ENCODE assay signal across 8 cellular contexts in the genomic region with DNA sequence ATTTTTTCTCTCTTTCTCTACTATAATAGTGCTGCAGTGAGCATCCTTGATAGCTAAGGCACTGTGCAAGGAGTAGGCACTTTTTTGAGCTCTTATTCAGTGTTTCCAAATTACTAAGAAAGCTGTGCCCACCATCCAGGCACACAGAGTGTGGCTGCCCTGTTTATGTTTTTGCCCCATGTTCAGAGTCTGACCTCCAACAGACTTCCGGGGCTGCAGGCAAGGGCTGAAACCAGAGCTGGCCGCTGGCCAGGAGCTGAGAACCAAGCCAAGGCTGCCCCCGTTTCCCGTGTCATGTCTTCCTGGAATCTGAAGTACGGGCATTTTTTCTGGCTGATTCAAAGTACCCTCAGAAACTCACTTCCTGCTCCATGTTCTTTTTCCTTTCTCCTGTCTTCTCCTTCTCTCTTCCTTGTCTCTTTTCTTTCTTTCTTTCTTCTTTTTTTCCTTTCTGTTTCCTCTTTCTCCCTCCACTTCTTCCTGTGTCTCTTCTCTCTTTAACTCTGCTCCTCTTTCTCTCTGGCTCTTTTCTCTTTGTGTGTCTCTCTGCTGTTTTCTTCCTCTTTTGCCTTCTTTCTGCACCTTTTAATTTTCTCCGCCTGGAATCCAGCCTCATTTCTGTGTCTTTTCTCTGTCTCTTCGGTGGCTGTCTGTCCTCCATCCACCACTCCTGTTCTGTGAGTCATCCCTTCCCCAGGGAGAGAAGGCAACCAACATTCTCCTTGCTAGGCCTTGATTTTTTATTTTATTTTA. TPM values are rescaled to one million over a fixed set of nuclear protein-coding genes. Genes with fewer than 3 reads are reported as not detected.
DNase-seq lines count a peak whose midpoint lies in the region; ATAC-seq, FAIRE-seq and TF ChIP-seq lines count a peak whose summit lies in the region.

No MANE protein-coding gene starts in this region.

- H3K4me3 Mint-ChIP-seq in CD14-positive monocyte, result peak overlapping the region; percentile 56 to 94

- H3K27ac ChIP-seq in SK-N-SH (ENCODE audit: low read depth in 2 of 2, low read length in 1 of 2), result peak overlapping the region; percentile 92 to 100
- H3K27ac ChIP-seq in dorsolateral prefrontal cortex, result peak overlapping the region in 45 of 59 donors; percentile 2 to 81 (median 56)
- H3K27ac ChIP-seq in testis, result peak overlapping the region in 1 of 2 donors; percentile 44

- TF ChIP-seq CTCF in CD14-positive monocyte (IDR thresholded peaks at IDR 0.05) (no peak), SK-N-SH (IDR thresholded peaks at IDR 0.05) (no peak), dorsolateral prefrontal cortex (IDR thresholded peaks at IDR 0.05 in 54 of 56, conservative IDR thresholded peaks at IDR 0.05 in 2 of 56; ENCODE audit: low read depth in 1 of 56, partially characterized antibody in 56 of 56) (no peak), testis (IDR thresholded peaks at IDR 0.05) (no peak)

- H3K9me3 Mint-ChIP-seq in CD14-positive monocyte, result no peaks in the 10 kb centered on the region

- no peaks in the 10 kb centered on the region for H3K9me2 ChIP-seq in SK-N-SH

- H3K36me3 ChIP-seq in SK-N-SH (replicated peaks in 1 of 2; ENCODE audit: control insufficient read depth in 1 of 2, insufficient read depth in 2 of 2, low read length in 1 of 2), result no peaks in the 10 kb centered on the region
- no peaks in the 10 kb centered on the region for H3K36me3 ChIP-seq in testis (ENCODE audit: low read depth, missing control alignments)

- no peaks in the 10 kb centered on the region for H3K36me3 Mint-ChIP-seq in CD14-positive monocyte

- H3K27me3 ChIP-seq in SK-N-SH (ENCODE audit: insufficient read depth) (no peaks in the 10 kb centered on the region), dorsolateral prefrontal cortex (no peaks in the 10 kb centered on the region), testis (no peaks in the 10 kb centered on the region)

- no peak for TF ChIP-seq RAD21 in SK-N-SH (IDR thresholded peaks at IDR 0.05; ENCODE audit: low read length)

- H3K27me3 Mint-ChIP-seq in CD14-positive monocyte (ENCODE audit: low read depth in 3 of 3), result peaks cover 0 to 1% (median 0%) of the 10 kb centered on the region in 3 donors

- TF ChIP-seq POLR2A in testis (IDR thresholded peaks at IDR 0.05), result no peak

- H3K9ac ChIP-seq in SK-N-SH, result peak overlapping the region; percentile 96

- peak in 1 of 2 experiments; percentile 78; a peak in 1 of 4 replicates for TF ChIP-seq EP300 in SK-N-SH (IDR thresholded peaks at IDR 0.05; ENCODE audit: borderline replicate concordance in 1 of 2, low read depth in 1 of 2, low read length in 1 of 2)

- H3K4me1 ChIP-seq in SK-N-SH (ENCODE audit: control insufficient read depth in 1 of 2, insufficient read depth in 2 of 2, low read depth in 1 of 2, low read length in 1 of 2) (peaks cover 27 to 31% of the 10 kb centered on the region in 2 experiments; a peak in 3 of 4 replicates), testis (peaks cover 7% of the 10 kb centered on the region)

- H2AFZ ChIP-seq in SK-N-SH (ENCODE audit: low read depth), result peak overlapping the region; percentile 98

- peak overlapping the region; percentile 5 to 86 (median 64) for H3K27ac Mint-ChIP-seq in CD14-positive monocyte

- POLR2A ChIA-PET in SK-N-SH (lab: Yijun Ruan, JAX), result interaction anchor here (1.2 to 1.9 kb wide), 2 partner anchors 9 to 46 kb away, joined by 4 to 9 read pairs; partner anchors contain the start of gene INTS4

- H3K9me3 ChIP-seq in SK-N-SH, result no peaks in the 10 kb centered on the region
- H3K9me3 ChIP-seq in testis, result no peaks in the 10 kb centered on the region

- no peak for DNase-seq in CD14-positive monocyte (ENCODE audit: low spot score)
- peak; percentile 90 for DNase-seq in HTR-8/SVneo (ENCODE audit: insufficient read length, low spot score)
- peak; percentile 84 for DNase-seq in SK-N-SH
- peak in 9 of 10 donors; percentile 22 to 61 (median 49) for DNase-seq in dorsolateral prefrontal cortex
- peak; percentile 57 for DNase-seq in midbrain (lab: John Stamatoyannopoulos, UW)
- peak; percentile 68 for DNase-seq in testis
- no peak for DNase-seq in GOT3 (lab: John Stamatoyannopoulos, UW)

- H3K4me3 ChIP-seq in SK-N-SH (ENCODE audit: low read depth in 2 of 2, low read length in 1 of 2) (peak overlapping the region in 1 of 2 experiments; percentile 54; a peak in 2 of 4 replicates), dorsolateral prefrontal cortex (peak overlapping the region in 28 of 59 donors; percentile 0 to 46 (median 23)), testis (no peak overlapping the region)

- ATAC-seq in GM18858 (IDR thresholded peaks at IDR 0.05; ENCODE audit: unreplicated experiment), result peak; percentile 62

- H3K4me1 Mint-ChIP-seq in CD14-positive monocyte, result peaks cover 11% of the 10 kb centered on the region

- peaks cover 23% of the 10 kb centered on the region for H3F3A ChIP-seq in SK-N-SH (replicated peaks; ENCODE audit: insufficient read depth)

- peak; percentile 23 for FAIRE-seq in HTR-8/SVneo (lab: Jason Lieb, UNC)

- no peaks in the 10 kb centered on the region for H4K20me1 ChIP-seq in SK-N-SH (ENCODE audit: insufficient read depth)

- CTCF ChIA-PET in SK-N-SH (lab: Yijun Ruan, JAX), result interaction anchor here (1.0 to 1.6 kb wide), 3 partner anchors 8 to 264 kb away, joined by 3 to 6 read pairs (median 4); no protein-coding TSS in a partner anchor

- WGBS in SK-N-SH (ENCODE audit: low lambda C conversion rate), result 6% methylated on average over 7 of the region's 7 CpGs
- 30 to 39% methylated on average over 7 of the region's 7 CpGs for WGBS in testis, 2 donors

- intact Hi-C loops in CD14-positive monocyte (cut with micrococcal nuclease) (no loop called here), dorsolateral prefrontal cortex (cut with DNase I) (no loop called here), testis (cut with DNase I; ENCODE audit: low total_unique reads) (no loop called here)

- H3K4me2 ChIP-seq in SK-N-SH, result peak overlapping the region; percentile 87

- H3K79me2 ChIP-seq in SK-N-SH (ENCODE audit: insufficient read depth), result peaks cover 9% of the 10 kb centered on the region; the same call in 1 of the 2 replicates

TF ChIP-seq in SK-N-SH, 30 proteins besides CTCF, POLR2A, EP300 and RAD21 (continues in another document):
- TF ChIP-seq TCF12 (IDR thresholded peaks at IDR 0.05) (peak; percentile 54; the same call in 1 of the 2 replicates), GATA2 (CRISPR knock-in tag; IDR thresholded peaks at IDR 0.05) (no peak), YY1 (IDR thresholded peaks at IDR 0.05; ENCODE audit: low read depth) (peak; percentile 75), REST (IDR thresholded peaks at IDR 0.05; ENCODE audit: low read depth, low read length) (no peak)

RNA-seq across cellular contexts. Expression of gene KCTD14, which starts 17.0 kb away (rescaled TPM):
- polyA plus RNA-seq in CD14-positive monocyte (under 1 TPM; 0.14 to 0.33 TPM), SK-N-SH (2012; rRNA removed) (0.25 and 0.32 TPM in 2 replicates), testis (ENCODE audit: insufficient read depth, low read depth, low replicate concordance) (3.8 TPM)
- polyA plus RNA-seq in SK-N-SH (2012; cell fraction: cytosol; rRNA removed), result 0.36 and 0.41 TPM in 2 replicates
- 0.21 and 0.23 TPM in 2 replicates for polyA plus RNA-seq in SK-N-SH (2012; cell fraction: nucleus; rRNA removed)
- total RNA-seq in dorsolateral prefrontal cortex (1 to 10 TPM in 98 of 120 experiments, under 1 TPM in 21, not detected in 1; 0.35 to 4.8 (median 1.5) TPM), testis (1 to 10 TPM in 1 of 2 donors, under 1 TPM in 1; 0.71 to 1.4 TPM)

RNA-seq across cellular contexts. Expression of gene THRSP, which starts 23.6 kb away (rescaled TPM):
- not detected for polyA plus RNA-seq in CD14-positive monocyte
- 0.10 TPM in 1 of 2 replicates, not detected in the other for polyA plus RNA-seq in SK-N-SH (2012; rRNA removed)
- polyA plus RNA-seq in SK-N-SH (2012; cell fraction: cytosol; rRNA removed), result 0.04 TPM in 1 of 2 replicates, not detected in the other
- 0.23 and 0.45 TPM in 2 replicates for polyA plus RNA-seq in SK-N-SH (2012; cell fraction: nucleus; rRNA removed)
- total RNA-seq in dorsolateral prefrontal cortex, result under 1 TPM in 3 of 120 experiments, not detected in 117; 0.40 to 0.56 (median 0.46) TPM
- total RNA-seq in testis, result under 1 TPM in 1 of 2 donors, not detected in 1; 0.31 TPM
- polyA plus RNA-seq in testis (ENCODE audit: insufficient read depth, low read depth, low replicate concordance), result 0.37 TPM

RNA-seq across cellular contexts. Expression of gene NDUFC2, which starts 39.6 kb away (rescaled TPM):
- 100 to 1,000 TPM; 209 to 219 TPM for polyA plus RNA-seq in CD14-positive monocyte
- 198 and 235 TPM in 2 replicates for polyA plus RNA-seq in SK-N-SH (2012; rRNA removed)
- 137 and 183 TPM in 2 replicates for polyA plus RNA-seq in SK-N-SH (2012; cell fraction: cytosol; rRNA removed)
- 76.3 and 139 TPM in 2 replicates for polyA plus RNA-seq in SK-N-SH (2012; cell fraction: nucleus; rRNA removed)
- 100 to 1,000 TPM in 119 of 120 experiments, 10 to 100 TPM in 1; 96.0 to 258 (median 182) TPM for total RNA-seq in dorsolateral prefrontal cortex
- total RNA-seq in testis, result 100 to 1,000 TPM in 1 of 2 donors, 10 to 100 TPM in 1; 94.7 to 105 TPM
- 210 TPM for polyA plus RNA-seq in testis (ENCODE audit: insufficient read depth, low read depth, low replicate concordance)

RNA-seq across cellular contexts. Expression of gene INTS4, which starts 45.6 kb away (rescaled TPM):
- polyA plus RNA-seq in CD14-positive monocyte (10 to 100 TPM; 23.5 to 29.0 TPM), SK-N-SH (2012; rRNA removed) (23.0 and 30.0 TPM in 2 replicates), testis (ENCODE audit: insufficient read depth, low read depth, low replicate concordance) (20.2 TPM)
- 13.5 and 16.9 TPM in 2 replicates for polyA plus RNA-seq in SK-N-SH (2012; cell fraction: cytosol; rRNA removed)
- 73.0 and 105 TPM in 2 replicates for polyA plus RNA-seq in SK-N-SH (2012; cell fraction: nucleus; rRNA removed)
- total RNA-seq in dorsolateral prefrontal cortex (10 to 100 TPM; 21.1 to 52.1 (median 34.9) TPM), testis (10 to 100 TPM; 37.4 to 48.2 TPM)

Comparison
In these comparisons a context has a peak if more than half of its experiments do, and no peak if none do; other contexts are left out.
1. DNase-seq: peak in HTR-8/SVneo (single experiment), SK-N-SH (single experiment), dorsolateral prefrontal cortex (9 of 10), midbrain (single experiment) and testis (single experiment); none in CD14-positive monocyte (single experiment) and GOT3 (single experiment).